ENCODE assay signal across 10 cellular contexts in genomic region chr16:71561886-71562285, GRCh38. TPM values are rescaled to one million over a fixed set of nuclear protein-coding genes. Genes with fewer than 3 reads are reported as not detected.
"Had no signal": no experiment of that assay in that cellular context is flagged by ENCODE, and none has a peak within 500 bp of the region (broad histone marks: within the 10 kb centered on the region; RNA-seq: fewer than 3 reads in every experiment).

No MANE protein-coding gene starts in this region.

RNA-seq across cellular contexts. Expression of gene TAT, which starts 15.0 kb away (rescaled TPM):
- total RNA-seq: activated CD4-positive, alpha-beta memory T cell treated with anti-CD3 and anti-CD28 coated beads, Interleukin-2, amount 10 ng/mL, durations not matched to agents 7 days and 5 days; activated CD4-positive, alpha-beta T cell treated with anti-CD3 and anti-CD28 coated beads for 36 hours; activated CD4-positive, alpha-beta T cell treated with anti-CD3 and anti-CD28 coated beads, Interleukin-2, amount 10 ng/mL, durations not matched to agents 7 days and 5 days; activated CD8-positive, alpha-beta memory T cell treated with anti-CD3 and anti-CD28 coated beads, Interleukin-2, amount 10 ng/mL, durations not matched to agents 7 days and 5 days; activated CD8-positive, alpha-beta T cell treated with anti-CD3 and anti-CD28 coated beads, Interleukin-2, amount 10 ng/mL, durations not matched to agents 7 days and 5 days; activated naive CD8-positive, alpha-beta T cell treated with anti-CD3 and anti-CD28 coated beads, Interleukin-2, amount 10 ng/mL, durations not matched to agents 7 days and 5 days; activated T-helper 2 cell treated with anti-CD3 and anti-CD28 coated beads, Interferon-gamma antibody, Interleukin-2, Interleukin-4, amounts not matched to agents 10 μg/mL and 5 μg/mL and 100 μg/mL, durations not matched to agents 14 hours and 24 hours and 36 hours; bronchial epithelial cell; cardiac muscle cell had no signal

RNA-seq across cellular contexts. Expression of gene CHST4, which starts 35.7 kb away (rescaled TPM):
- total RNA-seq: activated CD4-positive, alpha-beta memory T cell treated with anti-CD3 and anti-CD28 coated beads, Interleukin-2, amount 10 ng/mL, durations not matched to agents 7 days and 5 days; activated CD4-positive, alpha-beta T cell treated with anti-CD3 and anti-CD28 coated beads for 36 hours; activated CD4-positive, alpha-beta T cell treated with anti-CD3 and anti-CD28 coated beads, Interleukin-2, amount 10 ng/mL, durations not matched to agents 7 days and 5 days; activated CD8-positive, alpha-beta memory T cell treated with anti-CD3 and anti-CD28 coated beads, Interleukin-2, amount 10 ng/mL, durations not matched to agents 7 days and 5 days; activated CD8-positive, alpha-beta T cell treated with anti-CD3 and anti-CD28 coated beads, Interleukin-2, amount 10 ng/mL, durations not matched to agents 7 days and 5 days; activated naive CD8-positive, alpha-beta T cell treated with anti-CD3 and anti-CD28 coated beads, Interleukin-2, amount 10 ng/mL, durations not matched to agents 7 days and 5 days; ascending aorta; cardiac muscle cell had no signal
- polyA plus RNA-seq: cardiac muscle cell had no signal
